Comparison of ENCODE assay signal across 1 cellular context in genomic region chr11:124643605-124644425, GRCh38.
A peak's percentile ranks its signal among the peaks of the same experiment; 100 is the strongest.
TF ChIP-seq lines count a peak whose summit lies in the region.

No MANE protein-coding gene starts in this region.

TF ChIP-seq in SK-N-SH, 30 proteins besides CTCF, POLR2A, EP300 and RAD21:
- no peak for TF ChIP-seq MXI1 (IDR thresholded peaks at IDR 0.05; ENCODE audit: low read depth, low read length)
- no peak for TF ChIP-seq RFX5 (IDR thresholded peaks at IDR 0.05; ENCODE audit: low read length)
- TF ChIP-seq RCOR1 (IDR thresholded peaks at IDR 0.05; ENCODE audit: low read length), result no peak
- TF ChIP-seq MAX (IDR thresholded peaks at IDR 0.05; ENCODE audit: low read depth), result 0 out of 2 replicates have a peak, but pooled peaks have one; percentile 28
- TF ChIP-seq JUND (IDR thresholded peaks at IDR 0.05), result 0 out of 2 replicates have a peak, but pooled peaks have one; percentile 18
- no peak for TF ChIP-seq TAF1 (IDR thresholded peaks at IDR 0.05; ENCODE audit: borderline replicate concordance, low read depth, low read length)
- TF ChIP-seq MEF2A (IDR thresholded peaks at IDR 0.05; ENCODE audit: borderline replicate concordance, low read depth), result peak; percentile 35; the same call in 1 of the 2 replicates
- no peak for TF ChIP-seq SMC3 (IDR thresholded peaks at IDR 0.05; ENCODE audit: low read depth, low read length)
- TF ChIP-seq TEAD4 (IDR thresholded peaks at IDR 0.05; ENCODE audit: borderline replicate concordance, insufficient read depth), result 0 out of 2 replicates have a peak, but pooled peaks have one; percentile 27
- no peak for TF ChIP-seq NRF1 (IDR thresholded peaks at IDR 0.05; ENCODE audit: low read depth, low read length)
- TF ChIP-seq RXRA (IDR thresholded peaks at IDR 0.05; ENCODE audit: borderline replicate concordance, low read depth), result no peak
- peak; percentile 65 for TF ChIP-seq NFIC (IDR thresholded peaks at IDR 0.05; ENCODE audit: borderline replicate concordance)
- no peak for TF ChIP-seq GABPA (IDR thresholded peaks at IDR 0.05; ENCODE audit: low read depth)
- TF ChIP-seq ELF1 (IDR thresholded peaks at IDR 0.05), result no peak
- TF ChIP-seq YY1 (IDR thresholded peaks at IDR 0.05; ENCODE audit: low read depth), result peak; percentile 67; the same call in 1 of the 2 replicates
- peak; percentile 41; the same call in 1 of the 2 replicates for TF ChIP-seq TCF12 (IDR thresholded peaks at IDR 0.05)
- TF ChIP-seq POLR2AphosphoS5 (IDR thresholded peaks at IDR 0.05; ENCODE audit: low read depth, low read length), result 0 out of 2 replicates have a peak, but pooled peaks have one; percentile 21
- peak; percentile 41; the same call in 1 of the 2 replicates for TF ChIP-seq PBX3 (IDR thresholded peaks at IDR 0.05)
